In genomic region chr2:109383505-109384307, GRCh38 we compare ENCODE assay signal across 1 cellular context.
TF ChIP-seq lines count a peak whose summit lies in the region.

No MANE protein-coding gene starts in this region.

TF ChIP-seq in WTC11, 78 proteins besides CTCF, POLR2A, EP300 and RAD21 (continued from another document):
- TF ChIP-seq, protein P1, sequence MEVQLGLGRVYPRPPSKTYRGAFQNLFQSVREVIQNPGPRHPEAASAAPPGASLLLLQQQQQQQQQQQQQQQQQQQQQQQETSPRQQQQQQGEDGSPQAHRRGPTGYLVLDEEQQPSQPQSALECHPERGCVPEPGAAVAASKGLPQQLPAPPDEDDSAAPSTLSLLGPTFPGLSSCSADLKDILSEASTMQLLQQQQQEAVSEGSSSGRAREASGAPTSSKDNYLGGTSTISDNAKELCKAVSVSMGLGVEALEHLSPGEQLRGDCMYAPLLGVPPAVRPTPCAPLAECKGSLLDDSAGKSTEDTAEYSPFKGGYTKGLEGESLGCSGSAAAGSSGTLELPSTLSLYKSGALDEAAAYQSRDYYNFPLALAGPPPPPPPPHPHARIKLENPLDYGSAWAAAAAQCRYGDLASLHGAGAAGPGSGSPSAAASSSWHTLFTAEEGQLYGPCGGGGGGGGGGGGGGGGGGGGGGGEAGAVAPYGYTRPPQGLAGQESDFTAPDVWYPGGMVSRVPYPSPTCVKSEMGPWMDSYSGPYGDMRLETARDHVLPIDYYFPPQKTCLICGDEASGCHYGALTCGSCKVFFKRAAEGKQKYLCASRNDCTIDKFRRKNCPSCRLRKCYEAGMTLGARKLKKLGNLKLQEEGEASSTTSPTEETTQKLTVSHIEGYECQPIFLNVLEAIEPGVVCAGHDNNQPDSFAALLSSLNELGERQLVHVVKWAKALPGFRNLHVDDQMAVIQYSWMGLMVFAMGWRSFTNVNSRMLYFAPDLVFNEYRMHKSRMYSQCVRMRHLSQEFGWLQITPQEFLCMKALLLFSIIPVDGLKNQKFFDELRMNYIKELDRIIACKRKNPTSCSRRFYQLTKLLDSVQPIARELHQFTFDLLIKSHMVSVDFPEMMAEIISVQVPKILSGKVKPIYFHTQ (CRISPR knock-in tag; IDR thresholded peaks at IDR 0.05): no peak
- TF ChIP-seq JUN (CRISPR knock-in tag; IDR thresholded peaks at IDR 0.05) (no peak), RORB (CRISPR knock-in tag; IDR thresholded peaks at IDR 0.05) (no peak), ESRRA (CRISPR knock-in tag; IDR thresholded peaks at IDR 0.05; ENCODE audit: borderline replicate concordance) (no peak), EMX1 (CRISPR knock-in tag; IDR thresholded peaks at IDR 0.05) (no peak), ZNF423 (CRISPR knock-in tag; IDR thresholded peaks at IDR 0.05) (no peak), TEAD1 (CRISPR knock-in tag; IDR thresholded peaks at IDR 0.05) (no peak), ZNF138 (CRISPR knock-in tag; conservative IDR thresholded peaks at IDR 0.05) (no peak), ZSCAN18 (CRISPR knock-in tag; IDR thresholded peaks at IDR 0.05) (no peak), KAT7 (CRISPR knock-in tag; IDR thresholded peaks at IDR 0.05; ENCODE audit: borderline replicate concordance) (no peak)
